Comparison of ENCODE assay signal across 20 cellular contexts in the genomic region with DNA sequence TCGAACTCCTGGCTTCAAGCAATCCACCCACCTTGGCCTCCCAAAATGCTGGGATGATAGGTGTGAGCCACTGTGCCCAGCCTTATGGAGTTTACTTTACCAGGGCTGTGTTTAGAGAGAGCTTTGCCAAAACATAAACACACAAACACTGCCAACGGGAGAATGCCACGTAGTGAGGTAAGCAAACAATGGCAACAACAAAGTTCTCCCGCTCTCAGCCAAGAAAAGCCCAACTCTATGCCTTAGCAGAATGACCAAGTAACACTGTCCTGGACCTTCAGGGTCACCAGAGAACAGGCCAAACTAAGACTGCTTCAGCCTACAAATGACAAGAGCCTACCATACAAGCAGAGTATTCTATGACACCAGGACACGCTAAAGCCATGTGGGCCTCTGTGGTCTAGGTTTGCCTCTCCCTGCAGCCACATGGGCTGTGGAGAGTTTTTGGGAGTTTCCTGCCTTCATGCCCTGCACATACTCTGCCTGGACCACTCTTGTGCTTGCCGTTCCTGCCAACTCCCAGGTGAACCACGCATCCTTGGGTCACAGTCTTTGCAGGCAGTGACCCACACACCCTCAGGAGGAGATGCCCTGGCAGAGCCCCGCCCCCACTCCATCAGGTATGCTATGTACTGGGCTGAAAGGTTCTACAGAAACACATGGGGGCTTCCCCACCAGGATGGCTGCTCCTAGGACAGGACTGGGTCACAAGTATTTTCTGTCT. TPM values are rescaled to one million over a fixed set of nuclear protein-coding genes. Genes with fewer than 3 reads are reported as not detected.
DNase-seq lines count a peak whose midpoint lies in the region; ATAC-seq and TF ChIP-seq lines count a peak whose summit lies in the region.
"Had no signal": no experiment of that assay in that cellular context is flagged by ENCODE, and none has a peak within 500 bp of the region (broad histone marks: within the 10 kb centered on the region; RNA-seq: fewer than 3 reads in every experiment).

No MANE protein-coding gene starts in this region.

- H3K27me3 ChIP-seq in DND-41 (ENCODE audit: insufficient read depth, low read length, poor library complexity) (no peaks in the 10 kb centered on the region), MG63 (no peaks in the 10 kb centered on the region), liver (ENCODE audit: control insufficient read depth in 4 of 4, insufficient read depth in 4 of 4, low read length in 3 of 4) (no peaks in the 10 kb centered on the region), psoas muscle (ENCODE audit: insufficient read depth in 3 of 3, low read length in 2 of 3) (no peaks in the 10 kb centered on the region)

- H3K79me2 ChIP-seq in DND-41 (ENCODE audit: insufficient read depth, low read length), result no peaks in the 10 kb centered on the region

- WGBS in liver, result 49% methylated on average over 8 of the region's 8 CpGs
- WGBS in psoas muscle, 3 donors, result 71 to 85% (median 76%) methylated on average over 8 of the region's 8 CpGs

- H3K27ac ChIP-seq in DND-41 (ENCODE audit: low read length) (no peak overlapping the region), liver (ENCODE audit: low read depth in 1 of 2, low read length in 2 of 2) (peak overlapping the region; percentile 70 to 80), psoas muscle (no peak overlapping the region)
- H3K27ac ChIP-seq: SK-N-MC had no signal

- TF ChIP-seq CTCF in DND-41 (IDR thresholded peaks at IDR 0.05; ENCODE audit: borderline replicate concordance, extremely low read depth, low read length, poor library complexity, severe bottlenecking), result no peak
- TF ChIP-seq CTCF in liver (IDR thresholded peaks at IDR 0.05; ENCODE audit: low read depth, low read length, missing input control), result no peak
- no peak for TF ChIP-seq CTCF in psoas muscle (IDR thresholded peaks at IDR 0.05)

- H3K4me3 ChIP-seq in DND-41 (ENCODE audit: low read depth in 1 of 2, low read length in 2 of 2) (no peak overlapping the region), MG63 (no peak overlapping the region), liver (ENCODE audit: low read depth in 1 of 3, low read length in 3 of 3) (no peak overlapping the region), psoas muscle (no peak overlapping the region)
- H3K4me3 ChIP-seq: SK-N-MC had no signal

- DNase-seq in DND-41 (no peak), MG63 (peak; percentile 20), psoas muscle (no peak), HCEC 1CT (no peak)
- DNase-seq in activated CD8-positive, alpha-beta memory T cell treated with anti-CD3 and anti-CD28 coated beads, Interleukin-2, amount 50 U/mL, for 4 hours, result no peak
- no peak for DNase-seq in activated T-cell treated with anti-CD3 and anti-CD28 coated beads, Interleukin-2, amount 50 U/mL, for 4 hours
- DNase-seq: ACHN; C1 segment of cervical spinal cord; DMS79 treated with DMSO at 0.1 percent for 48 hours; KG1; NCI-H1436; NCI-H2029 treated with DMSO at 0.1 percent for 48 hours; NCI-H2171 treated with DMSO at 0.1 percent for 48 hours; NCI-H446 treated with DMSO at 0.1 percent for 48 hours; NK-92 treated with Interleukin-12 subunit alpha and Interleukin-12 subunit beta, amount 100 ng/mL, for 24 hours; SHP77; T-cell had no signal

- H3K9me3 ChIP-seq in DND-41 (ENCODE audit: insufficient read depth, low read length, severe bottlenecking) (no peaks in the 10 kb centered on the region), MG63 (no peaks in the 10 kb centered on the region), liver (ENCODE audit: control insufficient read depth in 4 of 4, low read length in 3 of 4) (no peaks in the 10 kb centered on the region), psoas muscle (no peaks in the 10 kb centered on the region)

- no peak overlapping the region for H3K4me2 ChIP-seq in DND-41 (ENCODE audit: insufficient read depth, low read length)

- H3K4me3 Mint-ChIP-seq in activated T-cell treated with anti-CD3 and anti-CD28 coated beads, Interleukin-2, amount 50 U/mL, for 4 hours, result no peak overlapping the region
- H3K4me3 Mint-ChIP-seq: T-cell had no signal

- no peaks in the 10 kb centered on the region for H3K27me3 Mint-ChIP-seq in activated T-cell treated with anti-CD3 and anti-CD28 coated beads, Interleukin-2, amount 50 U/mL, for 4 hours (ENCODE audit: low read depth)

- H3K36me3 Mint-ChIP-seq in activated T-cell treated with anti-CD3 and anti-CD28 coated beads, Interleukin-2, amount 50 U/mL, for 4 hours (ENCODE audit: insufficient read depth), result no peaks in the 10 kb centered on the region
- H3K36me3 Mint-ChIP-seq: T-cell had no signal

- H2AFZ ChIP-seq in DND-41 (ENCODE audit: low read depth, low read length), result no peak overlapping the region

- intact Hi-C loops in psoas muscle (cut with DNase I), result no loop called here

- H3K36me3 ChIP-seq in DND-41 (ENCODE audit: insufficient read depth, low read length), result no peaks in the 10 kb centered on the region
- no peaks in the 10 kb centered on the region for H3K36me3 ChIP-seq in MG63
- H3K36me3 ChIP-seq in liver (ENCODE audit: control insufficient read depth in 4 of 4, insufficient read depth in 3 of 4, low read depth in 1 of 4, low read length in 3 of 4), result no peaks in the 10 kb centered on the region
- no peaks in the 10 kb centered on the region for H3K36me3 ChIP-seq in psoas muscle (ENCODE audit: insufficient read depth in 1 of 2, low read depth in 1 of 2)

- ATAC-seq in DND-41 (ENCODE audit: insufficient read depth, low read depth), result 0 out of 3 replicates have a peak, but pooled peaks have one; percentile 9
- peak; percentile 13 to 50 (median 38) for ATAC-seq in psoas muscle
- ATAC-seq in HG02763 (IDR thresholded peaks at IDR 0.05; ENCODE audit: unreplicated experiment), result no peak
- ATAC-seq in activated T-cell treated with anti-CD3 and anti-CD28 coated beads, Interleukin-2, amount 50 U/mL, for 4 hours, result no peak
- ATAC-seq: T-cell had no signal

- H3K9me3 Mint-ChIP-seq in activated T-cell treated with anti-CD3 and anti-CD28 coated beads, Interleukin-2, amount 50 U/mL, for 4 hours, result no peaks in the 10 kb centered on the region
- H3K9me3 Mint-ChIP-seq: T-cell had no signal

- H4K20me1 ChIP-seq in DND-41 (ENCODE audit: insufficient read depth, low read length), result no peaks in the 10 kb centered on the region

- H3K4me1 ChIP-seq in DND-41 (ENCODE audit: insufficient read depth, low read length) (no peaks in the 10 kb centered on the region), liver (ENCODE audit: control insufficient read depth in 4 of 4, insufficient read depth in 4 of 4, low read length in 3 of 4) (peaks cover 6 to 22% (median 14%) of the 10 kb centered on the region in 4 donors), psoas muscle (no peaks in the 10 kb centered on the region)

- no peaks in the 10 kb centered on the region for H3K4me1 Mint-ChIP-seq in activated T-cell treated with anti-CD3 and anti-CD28 coated beads, Interleukin-2, amount 50 U/mL, for 4 hours (ENCODE audit: low read depth)
- H3K4me1 Mint-ChIP-seq: T-cell had no signal

- no peak for TF ChIP-seq RAD21 in liver (IDR thresholded peaks at IDR 0.05)

- no peak overlapping the region for H3K9ac ChIP-seq in DND-41 (ENCODE audit: low read depth, low read length)
- no peak overlapping the region for H3K9ac ChIP-seq in liver (ENCODE audit: low read depth in 1 of 2, low read length in 2 of 2)

TF ChIP-seq in liver, 16 proteins besides CTCF, POLR2A, EP300 and RAD21 (continues in another document):
- TF ChIP-seq FOXA1 (IDR thresholded peaks at IDR 0.05), result peak; percentile 66
- TF ChIP-seq NR2F2 (IDR thresholded peaks at IDR 0.05), result no peak
- no peak for TF ChIP-seq HNF4G (IDR thresholded peaks at IDR 0.05)
- peak in 1 of 2 donors; percentile 55 for TF ChIP-seq RXRA (IDR thresholded peaks at IDR 0.05)
- TF ChIP-seq, protein P1, sequence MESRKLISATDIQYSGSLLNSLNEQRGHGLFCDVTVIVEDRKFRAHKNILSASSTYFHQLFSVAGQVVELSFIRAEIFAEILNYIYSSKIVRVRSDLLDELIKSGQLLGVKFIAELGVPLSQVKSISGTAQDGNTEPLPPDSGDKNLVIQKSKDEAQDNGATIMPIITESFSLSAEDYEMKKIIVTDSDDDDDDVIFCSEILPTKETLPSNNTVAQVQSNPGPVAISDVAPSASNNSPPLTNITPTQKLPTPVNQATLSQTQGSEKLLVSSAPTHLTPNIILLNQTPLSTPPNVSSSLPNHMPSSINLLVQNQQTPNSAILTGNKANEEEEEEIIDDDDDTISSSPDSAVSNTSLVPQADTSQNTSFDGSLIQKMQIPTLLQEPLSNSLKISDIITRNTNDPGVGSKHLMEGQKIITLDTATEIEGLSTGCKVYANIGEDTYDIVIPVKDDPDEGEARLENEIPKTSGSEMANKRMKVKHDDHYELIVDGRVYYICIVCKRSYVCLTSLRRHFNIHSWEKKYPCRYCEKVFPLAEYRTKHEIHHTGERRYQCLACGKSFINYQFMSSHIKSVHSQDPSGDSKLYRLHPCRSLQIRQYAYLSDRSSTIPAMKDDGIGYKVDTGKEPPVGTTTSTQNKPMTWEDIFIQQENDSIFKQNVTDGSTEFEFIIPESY (IDR thresholded peaks at IDR 0.05), result no peak
- peak; percentile 56 for TF ChIP-seq YY1 (IDR thresholded peaks at IDR 0.05)
- TF ChIP-seq HNF4A (conservative IDR thresholded peaks at IDR 0.05), result peak in 1 of 2 donors; percentile 58
- TF ChIP-seq, protein P2, sequence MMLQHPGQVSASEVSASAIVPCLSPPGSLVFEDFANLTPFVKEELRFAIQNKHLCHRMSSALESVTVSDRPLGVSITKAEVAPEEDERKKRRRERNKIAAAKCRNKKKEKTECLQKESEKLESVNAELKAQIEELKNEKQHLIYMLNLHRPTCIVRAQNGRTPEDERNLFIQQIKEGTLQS (IDR thresholded peaks at IDR 0.05), result no peak

RNA-seq across cellular contexts. Expression of gene CNBP, which starts 21.6 kb away (rescaled TPM):
- total RNA-seq in MG63 (2014; rRNA removed; shearing (Covaris generic); ENCODE audit: low replicate concordance), result 344 and 476 TPM in 2 replicates
- 100 to 1,000 TPM; 162 to 245 TPM for total RNA-seq in liver
- polyA plus RNA-seq in liver, result 100 to 1,000 TPM; 183 to 291 TPM
- total RNA-seq in psoas muscle, result 100 to 1,000 TPM; 754 to 850 (median 816) TPM
- polyA plus RNA-seq in psoas muscle, result 100 to 1,000 TPM; 423 to 678 (median 575) TPM
- total RNA-seq in activated T-cell treated with anti-CD3 and anti-CD28 coated beads, Interleukin-2, amount 50 U/mL, for 4 hours, result 100 to 1,000 TPM; 606 to 623 (median 610) TPM

RNA-seq across cellular contexts. Expression of gene COPG1, which starts 44.1 kb away (rescaled TPM):
- 116 and 146 TPM in 2 replicates for total RNA-seq in MG63 (2014; rRNA removed; shearing (Covaris generic); ENCODE audit: low replicate concordance)
- 100 to 1,000 TPM in 1 of 2 donors, 10 to 100 TPM in 1; 68.4 to 177 TPM for total RNA-seq in liver
- polyA plus RNA-seq in liver, result 100 to 1,000 TPM in 1 of 2 donors, 10 to 100 TPM in 1; 49.8 to 106 TPM
- 10 to 100 TPM; 59.7 to 85.6 (median 65.4) TPM for total RNA-seq in psoas muscle
- 10 to 100 TPM; 58.4 to 96.1 (median 66.9) TPM for polyA plus RNA-seq in psoas muscle
- total RNA-seq in activated T-cell treated with anti-CD3 and anti-CD28 coated beads, Interleukin-2, amount 50 U/mL, for 4 hours, result 100 to 1,000 TPM; 144 to 163 (median 151) TPM

RNA-seq across cellular contexts. Expression of gene ISY1, which starts 44.4 kb away (rescaled TPM):
- total RNA-seq in MG63 (2014; rRNA removed; shearing (Covaris generic); ENCODE audit: low replicate concordance), result 64.0 and 107 TPM in 2 replicates
- total RNA-seq in liver (10 to 100 TPM in 1 of 2 donors, 1 to 10 TPM in 1; 6.4 to 12.3 TPM), psoas muscle (10 to 100 TPM; 25.9 to 39.3 (median 31.7) TPM)
- polyA plus RNA-seq in liver (10 to 100 TPM in 1 of 2 donors, 1 to 10 TPM in 1; 8.7 to 13.2 TPM), psoas muscle (10 to 100 TPM; 27.6 to 56.0 (median 42.8) TPM)
- 100 to 1,000 TPM in 1 of 3 donors, 10 to 100 TPM in 2; 93.1 to 101 (median 93.9) TPM for total RNA-seq in activated T-cell treated with anti-CD3 and anti-CD28 coated beads, Interleukin-2, amount 50 U/mL, for 4 hours

Comparison
In these comparisons a context has a peak if more than half of its experiments do, and no peak if none do; other contexts are left out.
1. ATAC-seq: peak in DND-41 (single experiment) and psoas muscle (4 of 4); none in HG02763 (single experiment) and activated T-cell treated with anti-CD3 and anti-CD28 coated beads, Interleukin-2, amount 50 U/mL, for 4 hours (0 of 2).
2. H3K27ac ChIP-seq: peak in liver (2 of 2); none in DND-41 (single experiment) and psoas muscle (single experiment).